Comparison of ENCODE assay signal across 17 cellular contexts in the genomic region with DNA sequence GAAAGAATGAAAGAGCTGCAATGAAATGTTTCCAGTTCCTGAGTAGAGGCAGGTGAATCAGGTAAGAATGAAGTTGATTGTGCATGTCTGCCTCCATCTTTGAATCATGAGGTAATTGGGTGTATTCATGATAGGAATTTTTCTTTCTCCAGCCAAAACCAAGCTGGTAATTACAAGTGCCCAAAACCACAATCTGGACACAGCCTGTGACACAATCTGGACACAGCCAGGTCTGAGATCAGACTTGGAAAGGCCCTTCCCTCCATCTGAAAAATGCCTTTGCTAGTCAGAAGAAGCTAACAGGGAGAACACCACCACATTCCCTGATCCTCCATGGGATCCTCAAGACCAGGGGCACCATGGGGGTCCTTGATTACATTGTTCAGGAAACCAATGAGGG.
DNase-seq lines count a peak whose midpoint lies in the region; ATAC-seq, FAIRE-seq and TF ChIP-seq lines count a peak whose summit lies in the region.
"Had no signal": no experiment of that assay in that cellular context is flagged by ENCODE, and none has a peak within 500 bp of the region (broad histone marks: within the 10 kb centered on the region; RNA-seq: fewer than 3 reads in every experiment).

No MANE protein-coding gene starts in this region.

- DNase-seq in EH (ENCODE audit: low read depth): peak; percentile 85
- DNase-seq in PC-3: peak; percentile 83
- peak; percentile 59 for DNase-seq in epithelial cell of proximal tubule (ENCODE audit: low read depth)
- DNase-seq in pancreas: no peak
- no peak for DNase-seq in DMS79 (lab: John Stamatoyannopoulos, UW)
- no peak for DNase-seq in central memory CD4-positive, alpha-beta T cell
- no peak for DNase-seq in stimulated activated CD4-positive, alpha-beta T cell treated with anti-CD3 and anti-CD28 coated beads, Interleukin-2, amount 100 ng/mL, for 48 hours
- no peak for DNase-seq in stimulated activated CD4-positive, alpha-beta T cell treated with anti-CD3 and anti-CD28 coated beads, Interleukin-12 subunit alpha, Interleukin-12 subunit beta, amount 100 ng/mL, for 4 hours
- DNase-seq: activated naive CD4-positive, alpha-beta T cell treated with anti-CD3 and anti-CD28 coated beads for 36 hours; CD4-positive, alpha-beta memory T cell; mucosa of descending colon; NCI-H1436 treated with DMSO at 0.1 percent for 48 hours; NCI-H748 treated with DMSO at 0.1 percent for 48 hours; SHP77 treated with DMSO at 0.1 percent for 48 hours; stimulated activated CD4-positive, alpha-beta T cell treated with anti-CD3 and anti-CD28 coated beads, Interleukin-4, amount 100 ng/mL, for 4 hours; stimulated activated naive CD4-positive, alpha-beta T cell had no signal

- H2AFZ ChIP-seq in PC-3 (ENCODE audit: low read length): no peak overlapping the region

- H3K27ac ChIP-seq in PC-3 (ENCODE audit: low read length) (peak overlapping the region; percentile 68), pancreas (no peak overlapping the region)
- H3K27ac ChIP-seq: esophagus muscularis mucosa had no signal

- H3K36me3 ChIP-seq in PC-3 (ENCODE audit: low read depth, low read length) (no peaks in the 10 kb centered on the region), pancreas (no peaks in the 10 kb centered on the region)
- H3K36me3 ChIP-seq: esophagus muscularis mucosa had no signal

- FAIRE-seq in pancreas (lab: Jason Lieb, UNC): no peak

- H3K79me2 ChIP-seq in PC-3 (ENCODE audit: low read length): no peaks in the 10 kb centered on the region

- no peaks in the 10 kb centered on the region for H4K20me1 ChIP-seq in PC-3 (ENCODE audit: low read length)

- H3K27me3 ChIP-seq in PC-3 (ENCODE audit: low read length) (no peaks in the 10 kb centered on the region), pancreas (no peaks in the 10 kb centered on the region)
- H3K27me3 ChIP-seq: esophagus muscularis mucosa had no signal

- ATAC-seq in PC-3 (peak; percentile 59), pancreas (peak; percentile 53 to 80 (median 67))
- ATAC-seq: mucosa of descending colon had no signal

- peaks cover 59% of the 10 kb centered on the region for H3K4me1 ChIP-seq in PC-3 (ENCODE audit: insufficient read depth, low read length)
- peaks cover 0 to 7% (median 0%) of the 10 kb centered on the region in 3 donors for H3K4me1 ChIP-seq in pancreas
- H3K4me1 ChIP-seq: esophagus muscularis mucosa had no signal

- POLR2A ChIA-PET in PC-3 (lab: Charles Lee; ENCODE audit: unreplicated experiment): no interaction called here

- no peak for TF ChIP-seq CTCF in PC-3 (conservative IDR thresholded peaks at IDR 0.05; ENCODE audit: low read depth, low read length)
- TF ChIP-seq CTCF in epithelial cell of proximal tubule (conservative IDR thresholded peaks at IDR 0.05; ENCODE audit: low read depth, low read length): no peak
- TF ChIP-seq CTCF in pancreas (IDR thresholded peaks at IDR 0.05): no peak

- H3K4me2 ChIP-seq in PC-3 (ENCODE audit: low read length): no peak overlapping the region

- H3K9ac ChIP-seq in PC-3 (ENCODE audit: low read length): no peak overlapping the region

- H3K4me3 ChIP-seq in PC-3 (ENCODE audit: low read length) (no peak overlapping the region), epithelial cell of proximal tubule (ENCODE audit: low read depth, low read length) (no peak overlapping the region), pancreas (no peak overlapping the region)
- H3K4me3 ChIP-seq: esophagus muscularis mucosa, mucosa of descending colon had no signal

- H3K9me3 ChIP-seq in PC-3 (ENCODE audit: low read length) (no peaks in the 10 kb centered on the region), pancreas (no peaks in the 10 kb centered on the region)
- H3K9me3 ChIP-seq: esophagus muscularis mucosa, mucosa of descending colon had no signal

- no peaks in the 10 kb centered on the region for H3F3A ChIP-seq in PC-3 (ENCODE audit: low read length, unreplicated experiment)

- BruUV-seq in PC-3 (replicated peaks; lab: Mats Ljungman, UMichigan): no TSS peak

- CTCF ChIA-PET in PC-3 (lab: Charles Lee): no interaction called here

- intact Hi-C loops in PC-3 (cut with micrococcal nuclease): loop anchor here (1.0 kb wide), 1 partner anchor 31 kb away; no protein-coding TSS in a partner anchor
- intact Hi-C loops in pancreas (cut with DNase I): no loop called here

- no peaks in the 10 kb centered on the region for H3K9me2 ChIP-seq in PC-3 (replicated peaks; ENCODE audit: low read length)

Comparison
In these comparisons a context has a peak if more than half of its experiments do, and no peak if none do; other contexts are left out.
1. DNase-seq: peak in EH (single experiment), PC-3 (single experiment) and epithelial cell of proximal tubule (single experiment); none in pancreas (0 of 6), DMS79 (single experiment), central memory CD4-positive, alpha-beta T cell (single experiment), stimulated activated CD4-positive, alpha-beta T cell treated with anti-CD3 and anti-CD28 coated beads, Interleukin-2, amount 100 ng/mL, for 48 hours (0 of 2) and stimulated activated CD4-positive, alpha-beta T cell treated with anti-CD3 and anti-CD28 coated beads, Interleukin-12 subunit alpha, Interleukin-12 subunit beta, amount 100 ng/mL, for 4 hours (single experiment).